ENCODE assay signal across 10 cellular contexts in genomic region chr7:128867842-128868623, GRCh38. TPM values are rescaled to one million over a fixed set of nuclear protein-coding genes. Genes with fewer than 3 reads are reported as not detected.
DNase-seq lines count a peak whose midpoint lies in the region; FAIRE-seq and TF ChIP-seq lines count a peak whose summit lies in the region.
"Had no signal": no experiment of that assay in that cellular context is flagged by ENCODE, and none has a peak within 500 bp of the region (broad histone marks: within the 10 kb centered on the region; RNA-seq: fewer than 3 reads in every experiment).

No MANE protein-coding gene starts in this region.

- no peaks in the 10 kb centered on the region for H4K20me1 ChIP-seq in mammary epithelial cell (ENCODE audit: insufficient read depth, low read length)

- H3K27me3 ChIP-seq in A673 (replicated peaks; ENCODE audit: insufficient read depth, low read depth, low read length, poor library complexity), result no peaks in the 10 kb centered on the region
- no peaks in the 10 kb centered on the region for H3K27me3 ChIP-seq in testis
- no peaks in the 10 kb centered on the region for H3K27me3 ChIP-seq in mammary epithelial cell (ENCODE audit: insufficient read depth, low read length)

- H3K4me2 ChIP-seq in mammary epithelial cell (ENCODE audit: insufficient read depth, low read depth, low read length), result no peak overlapping the region

- no peak for TF ChIP-seq POLR2A in testis (IDR thresholded peaks at IDR 0.05)

- CTCF ChIA-PET in A673 (lab: Charles Lee), result no interaction called here
- CTCF ChIA-PET in HEK293T (lab: Yijun Ruan, JAX), result interaction anchor here (1.3 to 2.2 kb wide), 2 partner anchors 14 to 16 kb away, joined by 3 to 11 read pairs; no protein-coding TSS in a partner anchor
- CTCF ChIA-PET in mammary epithelial cell (lab: Charles Lee; ENCODE audit: low non-redundant PET), result interaction anchor here (0.6 kb wide), 2 partner anchors 441 to 500 kb away, joined by 6 to 7 read pairs; no protein-coding TSS in a partner anchor

- H2AFZ ChIP-seq in mammary epithelial cell (ENCODE audit: low read depth, low read length), result no peak overlapping the region

- intact Hi-C loops in A673 (cut with micrococcal nuclease; ENCODE audit: unreplicated experiment) (no loop called here), kidney (cut with DNase I) (no loop called here), testis (cut with DNase I; ENCODE audit: low total_unique reads) (no loop called here), mammary epithelial cell (cut with micrococcal nuclease) (no loop called here)

- no peak for FAIRE-seq in kidney (lab: Jason Lieb, UNC)

- in situ Hi-C loops in mammary epithelial cell (cut with MboI; ENCODE audit: low sequenced_read_pairs in 2 of 2), result no loop called here

- 68 to 73% methylated on average over 10 to 11 of the region's 11 CpGs for WGBS in testis, 2 donors
- WGBS in mammary epithelial cell (ENCODE audit: low coverage, missing lambda C conversion rate), result 96% methylated on average over 11 of the region's 11 CpGs

- peak overlapping the region; percentile 60 for H3K4me3 ChIP-seq in A673 (ENCODE audit: low read depth, low read length, poor library complexity, severe bottlenecking)
- H3K4me3 ChIP-seq in epithelial cell of esophagus (ENCODE audit: low read length), result no peak overlapping the region
- no peak overlapping the region for H3K4me3 ChIP-seq in kidney (ENCODE audit: low read length in 2 of 2)
- no peak overlapping the region for H3K4me3 ChIP-seq in testis
- H3K4me3 ChIP-seq in mammary epithelial cell (replicated peaks in 1 of 3; ENCODE audit: insufficient read depth in 1 of 3, low read depth in 2 of 3, low read length in 3 of 3), result no peak overlapping the region

- H3K4me1 ChIP-seq in A673 (ENCODE audit: insufficient read depth, low read length, poor library complexity, severe bottlenecking) (peaks cover 4% of the 10 kb centered on the region), kidney (ENCODE audit: control insufficient read depth in 1 of 2, insufficient read depth in 1 of 2, low read depth in 1 of 2, low read length in 2 of 2) (peaks cover 7 to 13% of the 10 kb centered on the region in 2 donors), testis (peaks cover 14% of the 10 kb centered on the region), mammary epithelial cell (ENCODE audit: insufficient read depth, low read length) (peaks cover 29% of the 10 kb centered on the region)

- dilution Hi-C loops in mammary epithelial cell (cut with HindIII; ENCODE audit: low sequenced_read_pairs), result no loop called here

- DNase-seq in A673 (ENCODE audit: low spot score), result no peak
- no peak for DNase-seq in HEK293T (ENCODE audit: extremely low spot score)
- peak; percentile 77 for DNase-seq in NCI-H748 (lab: John Stamatoyannopoulos, UW; ENCODE audit: unreplicated experiment)
- DNase-seq in epithelial cell of esophagus (ENCODE audit: low read depth), result peak; percentile 89
- DNase-seq in kidney, result no peak
- no peak for DNase-seq in testis
- DNase-seq in mammary epithelial cell, result no peak
- DNase-seq in Ammon's horn (ENCODE audit: low spot score), result no peak
- DNase-seq: activated naive CD8-positive, alpha-beta T cell treated with anti-CD3 and anti-CD28 coated beads, Interleukin-2, amount 10 ng/mL, durations not matched to agents 7 days and 5 days had no signal

- peaks cover 32% of the 10 kb centered on the region for H3K79me2 ChIP-seq in mammary epithelial cell (ENCODE audit: insufficient read depth, low read length)

- H3K36me3 ChIP-seq in A673 (ENCODE audit: insufficient read depth, low read length, poor library complexity, severe bottlenecking) (no peaks in the 10 kb centered on the region), kidney (ENCODE audit: control insufficient read depth in 1 of 2, insufficient read depth in 2 of 2, low read length in 2 of 2) (peaks cover 0 to 16% of the 10 kb centered on the region in 2 donors), testis (ENCODE audit: low read depth, missing control alignments) (no peaks in the 10 kb centered on the region), mammary epithelial cell (ENCODE audit: insufficient read depth, low read length) (peaks cover 3% of the 10 kb centered on the region)

- TF ChIP-seq CTCF in A673 (conservative IDR thresholded peaks at IDR 0.05; ENCODE audit: low read depth, low read length) (no peak), epithelial cell of esophagus (IDR thresholded peaks at IDR 0.05; ENCODE audit: insufficient read depth, low read depth, low read length, missing control alignments) (no peak), kidney (IDR thresholded peaks at IDR 0.05; ENCODE audit: borderline replicate concordance, extremely low read depth, insufficient read depth) (no peak), testis (IDR thresholded peaks at IDR 0.05) (no peak), mammary epithelial cell (conservative IDR thresholded peaks at IDR 0.05 in 1 of 2, IDR thresholded peaks at IDR 0.05 in 1 of 2; ENCODE audit: extremely low read depth in 1 of 2, insufficient read depth in 1 of 2, low read depth in 1 of 2, low read length in 2 of 2) (no peak)

- BruUV-seq in A673 (replicated peaks; lab: Mats Ljungman, UMichigan) (no TSS peak), mammary epithelial cell (replicated peaks; lab: Mats Ljungman, UMichigan) (no TSS peak)

- H3K9ac ChIP-seq in kidney (ENCODE audit: low read length in 2 of 2) (no peak overlapping the region), mammary epithelial cell (ENCODE audit: insufficient read depth, low read length) (no peak overlapping the region)

- H3K9me3 ChIP-seq in A673 (ENCODE audit: low read depth, low read length, poor library complexity, severe bottlenecking) (no peaks in the 10 kb centered on the region), kidney (ENCODE audit: control insufficient read depth in 1 of 2, low read length in 2 of 2) (no peaks in the 10 kb centered on the region), testis (no peaks in the 10 kb centered on the region), mammary epithelial cell (replicated peaks; ENCODE audit: insufficient read depth, low read length) (no peaks in the 10 kb centered on the region)

- POLR2A ChIA-PET in A673 (lab: Charles Lee; ENCODE audit: low non-redundant PET), result no interaction called here
- POLR2A ChIA-PET in HEK293T (lab: Yijun Ruan, JAX), result no interaction called here

- H3K27ac ChIP-seq in A673 (ENCODE audit: low read depth, low read length, poor library complexity, severe bottlenecking) (no peak overlapping the region), kidney (ENCODE audit: low read depth in 2 of 2, low read length in 2 of 2) (no peak overlapping the region), testis (no peak overlapping the region), mammary epithelial cell (ENCODE audit: insufficient read depth, low read depth, low read length) (no peak overlapping the region)

TF ChIP-seq in HEK293T, 16 proteins besides CTCF, POLR2A, EP300 and RAD21:
- no peak for TF ChIP-seq LEF1 (IDR thresholded peaks at IDR 0.05; ENCODE audit: borderline replicate concordance)
- no peak for TF ChIP-seq L3MBTL2 (conservative IDR thresholded peaks at IDR 0.05)
- TF ChIP-seq PKNOX1 (IDR thresholded peaks at IDR 0.05), result peak; percentile 90
- TF ChIP-seq BHLHE40 (IDR thresholded peaks at IDR 0.05; ENCODE audit: borderline replicate concordance), result no peak
- no peak for TF ChIP-seq SP1 (IDR thresholded peaks at IDR 0.05)
- no peak for TF ChIP-seq FOXM1 (IDR thresholded peaks at IDR 0.05; ENCODE audit: borderline replicate concordance)
- TF ChIP-seq ARNT (IDR thresholded peaks at IDR 0.05), result no peak

RNA-seq across cellular contexts. Expression of gene ATP6V1F, which starts 5.4 kb away (rescaled TPM):
- 148 and 152 TPM in 2 replicates for total RNA-seq in A673 (2021)
- total RNA-seq in kidney, result 161 TPM
- 684 TPM for polyA plus RNA-seq in kidney (ENCODE audit: insufficient read depth, low read depth, low replicate concordance)
- 100 to 1,000 TPM; 133 to 166 TPM for total RNA-seq in testis
- 414 TPM for polyA plus RNA-seq in testis (ENCODE audit: insufficient read depth, low read depth, low replicate concordance)
- 100 to 1,000 TPM in 1 of 2 donors, 10 to 100 TPM in 1; 83.7 to 171 TPM for total RNA-seq in mammary epithelial cell
- 304 TPM for polyA plus RNA-seq in mammary epithelial cell
- 81.7 TPM for polyA minus RNA-seq in mammary epithelial cell

RNA-seq across cellular contexts. Expression of gene FLNC, which starts 37.8 kb away (rescaled TPM):
- 6.5 and 7.8 TPM in 2 replicates for total RNA-seq in A673 (2021)
- 12.2 TPM for total RNA-seq in kidney
- 2.8 TPM for polyA plus RNA-seq in kidney (ENCODE audit: insufficient read depth, low read depth, low replicate concordance)
- 10 to 100 TPM in 1 of 2 donors, 1 to 10 TPM in 1; 8.8 to 14.4 TPM for total RNA-seq in testis
- polyA plus RNA-seq in testis (ENCODE audit: insufficient read depth, low read depth, low replicate concordance), result 21.4 TPM
- 1 to 10 TPM; 1.8 to 1.9 TPM for total RNA-seq in mammary epithelial cell
- polyA plus RNA-seq in mammary epithelial cell, result 0.03 TPM
- 0.52 TPM for polyA minus RNA-seq in mammary epithelial cell
- total RNA-seq: activated naive CD8-positive, alpha-beta T cell treated with anti-CD3 and anti-CD28 coated beads, Interleukin-2, amount 10 ng/mL, durations not matched to agents 7 days and 5 days had no signal

RNA-seq across cellular contexts. Expression of gene KCP, which starts 42.5 kb away (rescaled TPM):
- total RNA-seq in A673 (2021), result not detected in 2 replicates
- 44.6 TPM for total RNA-seq in kidney
- polyA plus RNA-seq in kidney (ENCODE audit: insufficient read depth, low read depth, low replicate concordance), result 7.7 TPM
- total RNA-seq in testis, result 1 to 10 TPM in 1 of 2 donors, under 1 TPM in 1; 0.68 to 1.2 TPM
- polyA plus RNA-seq in testis (ENCODE audit: insufficient read depth, low read depth, low replicate concordance), result 1.4 TPM
- total RNA-seq in mammary epithelial cell, result under 1 TPM in 1 of 2 donors, not detected in 1; 0.50 TPM
- polyA plus RNA-seq in mammary epithelial cell, result 0.20 TPM
- polyA minus RNA-seq in mammary epithelial cell, result not detected
- total RNA-seq: pulmonary artery endothelial cell had no signal

Comparison
In these comparisons a context has a peak if more than half of its experiments do, and no peak if none do; other contexts are left out.
1. DNase-seq: peak in NCI-H748 (single experiment) and epithelial cell of esophagus (single experiment); none in A673 (single experiment), HEK293T (single experiment), kidney (single experiment), testis (single experiment), mammary epithelial cell (single experiment) and Ammon's horn (single experiment).
2. RNA of gene KCP, which starts 42.5 kb away (total RNA-seq): 44.6 TPM in kidney (single experiment); 0.68 to 1.2 TPM in testis, 0.50 TPM in mammary epithelial cell and not detected in A673; every median in the first group is over 10 times any median in the second.